ENCODE assay signal across 34 cellular contexts in the genomic region with DNA sequence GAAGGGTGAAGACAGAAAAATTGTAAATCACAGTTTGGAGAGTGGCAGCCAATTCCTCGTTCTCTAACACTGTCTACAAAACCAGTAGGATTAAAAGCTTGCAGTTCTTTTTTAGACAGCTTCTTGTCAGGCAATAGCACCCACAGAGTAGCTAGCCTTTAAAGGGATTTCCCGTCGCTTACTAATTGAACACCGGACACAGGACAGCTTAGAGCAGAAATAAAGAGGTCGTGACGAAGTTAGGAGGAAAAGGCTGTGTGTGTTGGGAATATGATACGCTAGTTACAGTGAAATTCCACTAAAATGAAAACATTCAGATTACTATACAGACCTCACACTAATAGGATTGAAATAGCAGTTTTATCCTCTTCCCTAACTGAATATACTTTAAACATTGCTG.
DNase-seq lines count a peak whose midpoint lies in the region; ATAC-seq and TF ChIP-seq lines count a peak whose summit lies in the region.
"Had no signal": no experiment of that assay in that cellular context is flagged by ENCODE, and none has a peak within 500 bp of the region (broad histone marks: within the 10 kb centered on the region; RNA-seq: fewer than 3 reads in every experiment).

No MANE protein-coding gene starts in this region.

- no peak overlapping the region for H3K4me2 ChIP-seq in hepatocyte
- H3K4me2 ChIP-seq in skeletal muscle satellite cell (ENCODE audit: low read length) = peak overlapping the region; percentile 11
- H3K4me2 ChIP-seq: KMS-11 had no signal

- H3K9me3 Mint-ChIP-seq in HFFc6 = no peaks in the 10 kb centered on the region
- H3K9me3 Mint-ChIP-seq in stimulated activated memory B cell treated with anti-CD40 and anti-IgM and Interleukin-4, amounts not matched to agents 10 μg/mL and 1 μg/mL and 100 μg/mL, for 72 hours = no peaks in the 10 kb centered on the region
- H3K9me3 Mint-ChIP-seq: mesothelial cell of epicardium, nephron had no signal

- H2AFZ ChIP-seq in hepatocyte = peak overlapping the region; percentile 17

- no peaks in the 10 kb centered on the region for H3K4me1 ChIP-seq in hepatocyte (ENCODE audit: insufficient read depth)
- H3K4me1 ChIP-seq in skeletal muscle satellite cell (ENCODE audit: control insufficient read depth, insufficient read depth, low read length) = no peaks in the 10 kb centered on the region
- H3K4me1 ChIP-seq: suprapubic skin, upper lobe of right lung had no signal

- peak overlapping the region; percentile 31; the same call in 1 of the 2 replicates for H3K4me3 Mint-ChIP-seq in HFFc6
- no peak overlapping the region for H3K4me3 Mint-ChIP-seq in stimulated activated memory B cell treated with anti-CD40 and anti-IgM and Interleukin-4, amounts not matched to agents 10 μg/mL and 1 μg/mL and 100 μg/mL, for 72 hours
- H3K4me3 Mint-ChIP-seq: activated CD4-positive, alpha-beta T cell treated with anti-CD3 and anti-CD28 coated beads for 36 hours; activated naive CD8-positive, alpha-beta T cell treated with anti-CD3 and anti-CD28 coated beads, Interleukin-2, amount 50 U/mL, for 24 hours; CD14-positive monocyte; effector memory CD8-positive, alpha-beta T cell; mesothelial cell of epicardium; nephron; stimulated activated effector memory CD8-positive, alpha-beta T cell treated with anti-CD3 and anti-CD28 coated beads, Interleukin-12 subunit alpha, Interleukin-12 subunit beta, amount 100 ng/mL, for 72 hours; T-helper 1 cell treated with Interleukin-12 subunit alpha and Interleukin-12 subunit beta and Interleukin-4 antibody, amounts not matched to agents 30 μg/mL and 1 μg/mL, for 36 hours had no signal

- H3K9me3 ChIP-seq in hepatocyte (ENCODE audit: low read depth) (no peaks in the 10 kb centered on the region), skeletal muscle satellite cell (replicated peaks; ENCODE audit: low read length) (no peaks in the 10 kb centered on the region)
- H3K9me3 ChIP-seq: ovary, suprapubic skin, upper lobe of right lung had no signal

- DNase-seq in HFFc6 (no peak), choroid plexus epithelial cell (ENCODE audit: low read depth) (peak; percentile 55), hepatocyte (ENCODE audit: low spot score) (no peak)
- DNase-seq in activated CD8-positive, alpha-beta memory T cell treated with anti-CD3 and anti-CD28 coated beads, Interleukin-2, amount 50 U/mL, for 48 hours = no peak
- DNase-seq: activated CD4-positive, alpha-beta T cell treated with anti-CD3 and anti-CD28 coated beads for 36 hours; activated CD8-positive, alpha-beta memory T cell treated with anti-CD3 and anti-CD28 coated beads for 24 hours; activated gamma-delta T cell treated with Interleukin-2 at 50 U/mL for 16 hours; activated naive CD8-positive, alpha-beta T cell treated with anti-CD3 and anti-CD28 coated beads, Interleukin-2, amount 50 U/mL, for 24 hours; activated T-cell treated with anti-CD3 and anti-CD28 coated beads, Interleukin-2, amount 50 U/mL, for 1 hour; Calu3; effector memory CD8-positive, alpha-beta T cell; GOT3; left ventricle myocardium superior; NCI-H1436 treated with DMSO at 0.1 percent for 48 hours; NCI-H2107; NCI-H748 treated with DMSO at 0.1 percent for 48 hours; ovary; retina; RPMI8226; stimulated activated CD4-positive, alpha-beta T cell treated with anti-CD3 and anti-CD28 coated beads, Interleukin-12 subunit alpha, Interleukin-12 subunit beta, amount 100 ng/mL, for 4 hours; stimulated activated CD4-positive, alpha-beta T cell treated with anti-CD3 and anti-CD28 coated beads, Interleukin-4, amount 100 ng/mL, for 24 hours; upper lobe of right lung had no signal

- H3K4me1 Mint-ChIP-seq in HFFc6 (ENCODE audit: low read depth) = peaks cover 8% of the 10 kb centered on the region; the same call in 1 of the 2 replicates
- H3K4me1 Mint-ChIP-seq in stimulated activated memory B cell treated with anti-CD40 and anti-IgM and Interleukin-4, amounts not matched to agents 10 μg/mL and 1 μg/mL and 100 μg/mL, for 72 hours = no peaks in the 10 kb centered on the region
- H3K4me1 Mint-ChIP-seq: activated CD4-positive, alpha-beta T cell treated with anti-CD3 and anti-CD28 coated beads for 36 hours; activated naive CD8-positive, alpha-beta T cell treated with anti-CD3 and anti-CD28 coated beads, Interleukin-2, amount 50 U/mL, for 24 hours; CD14-positive monocyte; mesothelial cell of epicardium; stimulated activated effector memory CD8-positive, alpha-beta T cell treated with anti-CD3 and anti-CD28 coated beads, Interleukin-12 subunit alpha, Interleukin-12 subunit beta, amount 100 ng/mL, for 72 hours had no signal

- H3K27me3 Mint-ChIP-seq in HFFc6 (ENCODE audit: insufficient read depth) = no peaks in the 10 kb centered on the region
- no peaks in the 10 kb centered on the region for H3K27me3 Mint-ChIP-seq in stimulated activated memory B cell treated with anti-CD40 and anti-IgM and Interleukin-4, amounts not matched to agents 10 μg/mL and 1 μg/mL and 100 μg/mL, for 72 hours
- H3K27me3 Mint-ChIP-seq: activated CD4-positive, alpha-beta T cell treated with anti-CD3 and anti-CD28 coated beads for 36 hours; activated naive CD8-positive, alpha-beta T cell treated with anti-CD3 and anti-CD28 coated beads, Interleukin-2, amount 50 U/mL, for 24 hours; effector memory CD8-positive, alpha-beta T cell had no signal

- no peaks in the 10 kb centered on the region for H3K36me3 Mint-ChIP-seq in HFFc6 (ENCODE audit: low read depth)
- H3K36me3 Mint-ChIP-seq in stimulated activated memory B cell treated with anti-CD40 and anti-IgM and Interleukin-4, amounts not matched to agents 10 μg/mL and 1 μg/mL and 100 μg/mL, for 72 hours = no peaks in the 10 kb centered on the region
- H3K36me3 Mint-ChIP-seq: CD14-positive monocyte; mesothelial cell of epicardium; stimulated activated effector memory CD8-positive, alpha-beta T cell treated with anti-CD3 and anti-CD28 coated beads, Interleukin-12 subunit alpha, Interleukin-12 subunit beta, amount 100 ng/mL, for 72 hours had no signal

- no peaks in the 10 kb centered on the region for H4K20me1 ChIP-seq in hepatocyte (ENCODE audit: insufficient read depth, poor library complexity, severe bottlenecking)

- no peak overlapping the region for H3K9ac ChIP-seq in skeletal muscle satellite cell (ENCODE audit: low read depth, low read length)
- H3K9ac ChIP-seq: KMS-11 had no signal

- peak overlapping the region; percentile 4 for H3K4me3 ChIP-seq in choroid plexus epithelial cell (ENCODE audit: low read depth, low read length)
- H3K4me3 ChIP-seq in hepatocyte = no peak overlapping the region
- no peak overlapping the region for H3K4me3 ChIP-seq in skeletal muscle satellite cell (ENCODE audit: low read length)
- H3K4me3 ChIP-seq: ovary, suprapubic skin, upper lobe of right lung had no signal

- no peaks in the 10 kb centered on the region for H3K79me2 ChIP-seq in hepatocyte

- H3K36me3 ChIP-seq in hepatocyte (replicated peaks; ENCODE audit: insufficient read depth, low read depth) (no peaks in the 10 kb centered on the region), skeletal muscle satellite cell (ENCODE audit: insufficient read depth, low read length) (no peaks in the 10 kb centered on the region)
- H3K36me3 ChIP-seq: ovary, suprapubic skin, upper lobe of right lung had no signal

- no peaks in the 10 kb centered on the region for H3K9me2 ChIP-seq in hepatocyte (replicated peaks; ENCODE audit: insufficient read depth)

- WGBS in hepatocyte (ENCODE audit: low lambda C conversion rate, missing lambda C conversion rate) = 55% methylated on average over 7 of the region's 7 CpGs

- ATAC-seq in GM21825 (IDR thresholded peaks at IDR 0.05; ENCODE audit: unreplicated experiment) = no peak
- ATAC-seq in HG03457 (IDR thresholded peaks at IDR 0.05; ENCODE audit: unreplicated experiment) = no peak
- no peak for ATAC-seq in stimulated activated memory B cell treated with anti-CD40 and anti-IgM and Interleukin-4, amounts not matched to agents 10 μg/mL and 1 μg/mL and 100 μg/mL, for 72 hours
- ATAC-seq: activated CD4-positive, alpha-beta T cell treated with anti-CD3 and anti-CD28 coated beads for 36 hours; activated naive CD8-positive, alpha-beta T cell treated with anti-CD3 and anti-CD28 coated beads, Interleukin-2, amount 50 U/mL, for 24 hours; effector memory CD8-positive, alpha-beta T cell; left ventricle myocardium superior; stimulated activated effector memory CD8-positive, alpha-beta T cell treated with anti-CD3 and anti-CD28 coated beads, Interleukin-12 subunit alpha, Interleukin-12 subunit beta, amount 100 ng/mL, for 72 hours; upper lobe of right lung had no signal

- H3K27ac ChIP-seq in hepatocyte = no peak overlapping the region
- H3K27ac ChIP-seq: HL-60, KMS-11, ovary, suprapubic skin, upper lobe of right lung had no signal

- TF ChIP-seq CTCF in HFFc6 (IDR thresholded peaks at IDR 0.05) = no peak
- TF ChIP-seq CTCF in choroid plexus epithelial cell (conservative IDR thresholded peaks at IDR 0.05; ENCODE audit: low read depth, low read length) = no peak
- TF ChIP-seq CTCF in hepatocyte (IDR thresholded peaks at IDR 0.05; ENCODE audit: poor library complexity) = no peak

- no peak overlapping the region for H3K27ac Mint-ChIP-seq in HFFc6
- H3K27ac Mint-ChIP-seq in stimulated activated memory B cell treated with anti-CD40 and anti-IgM and Interleukin-4, amounts not matched to agents 10 μg/mL and 1 μg/mL and 100 μg/mL, for 72 hours = no peak overlapping the region
- H3K27ac Mint-ChIP-seq: activated CD4-positive, alpha-beta T cell treated with anti-CD3 and anti-CD28 coated beads for 36 hours; activated naive CD8-positive, alpha-beta T cell treated with anti-CD3 and anti-CD28 coated beads, Interleukin-2, amount 50 U/mL, for 24 hours; CD14-positive monocyte; effector memory CD8-positive, alpha-beta T cell; mesothelial cell of epicardium; nephron; stimulated activated effector memory CD8-positive, alpha-beta T cell treated with anti-CD3 and anti-CD28 coated beads, Interleukin-12 subunit alpha, Interleukin-12 subunit beta, amount 100 ng/mL, for 72 hours; T-helper 1 cell treated with Interleukin-12 subunit alpha and Interleukin-12 subunit beta and Interleukin-4 antibody, amounts not matched to agents 30 μg/mL and 1 μg/mL, for 36 hours had no signal

- H3K27me3 ChIP-seq in hepatocyte = no peaks in the 10 kb centered on the region
- no peaks in the 10 kb centered on the region for H3K27me3 ChIP-seq in skeletal muscle satellite cell (ENCODE audit: control insufficient read depth, insufficient read depth, low read length)
- H3K27me3 ChIP-seq: ovary, suprapubic skin, upper lobe of right lung had no signal
